11 cellular contexts compared by ENCODE assay signal in the genomic region with DNA sequence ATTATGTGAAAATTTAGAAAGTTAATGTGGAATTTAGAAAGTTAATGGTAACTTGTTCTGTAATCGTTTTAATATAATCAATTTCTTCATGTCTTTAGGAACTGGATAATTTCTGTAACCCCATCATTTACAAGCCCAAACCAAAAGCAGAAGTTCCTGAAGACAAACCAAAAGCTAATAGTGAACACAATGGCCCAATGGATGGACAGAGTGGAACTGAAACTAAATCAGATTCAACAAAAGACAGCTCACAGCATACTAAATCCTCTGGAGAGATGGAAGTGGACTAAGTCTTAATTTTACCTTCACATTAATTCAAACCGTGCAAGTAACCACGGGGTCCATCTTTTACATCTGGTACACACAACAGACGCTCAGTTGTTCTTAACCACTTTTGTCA. TPM values are rescaled to one million over a fixed set of nuclear protein-coding genes. Genes with fewer than 3 reads are reported as not detected.
DNase-seq lines count a peak whose midpoint lies in the region; ATAC-seq, FAIRE-seq and TF ChIP-seq lines count a peak whose summit lies in the region.
"Had no signal": no experiment of that assay in that cellular context is flagged by ENCODE, and none has a peak within 500 bp of the region (broad histone marks: within the 10 kb centered on the region; RNA-seq: fewer than 3 reads in every experiment).

No MANE protein-coding gene starts in this region.

- H3K79me2 ChIP-seq in HepG2 (ENCODE audit: insufficient read depth, low read length), result no peaks in the 10 kb centered on the region

- no peak for TF ChIP-seq RAD21 in HepG2 (CRISPR knock-in tag; IDR thresholded peaks at IDR 0.05)

- intact Hi-C loops in CD8-positive, alpha-beta T cell (cut with DNase I, micrococcal nuclease), result no loop called here
- intact Hi-C loops in HepG2 (cut with micrococcal nuclease; ENCODE audit: unreplicated experiment), result no loop called here

- no peak overlapping the region for H3K9ac ChIP-seq in HepG2 (ENCODE audit: insufficient read depth, low read depth, low read length)

- no peak for FAIRE-seq in HepG2 (lab: Jason Lieb, UNC)

- no peaks in the 10 kb centered on the region for H3K27me3 ChIP-seq in CD8-positive, alpha-beta T cell (ENCODE audit: insufficient read depth, low read length)
- no peaks in the 10 kb centered on the region for H3K27me3 ChIP-seq in HepG2 (ENCODE audit: control insufficient read depth in 1 of 2, insufficient read depth in 2 of 2, low read length in 2 of 2)
- H3K27me3 ChIP-seq: ascending aorta had no signal

- no peak overlapping the region for H3K4me3 ChIP-seq in CD8-positive, alpha-beta T cell (ENCODE audit: low read depth, low read length)
- no peak overlapping the region for H3K4me3 ChIP-seq in HepG2 (replicated peaks in 1 of 3; ENCODE audit: insufficient read depth in 1 of 3, low read depth in 2 of 3, low read length in 3 of 3)
- H3K4me3 ChIP-seq: ascending aorta had no signal

- TF ChIP-seq EP300 in HepG2 (IDR thresholded peaks at IDR 0.05; ENCODE audit: low read depth in 2 of 2, low read length in 2 of 2) (no peak), HepG2 (CRISPR knock-in tag; IDR thresholded peaks at IDR 0.05; ENCODE audit: borderline replicate concordance) (no peak)

- TF ChIP-seq POLR2A in HepG2 (IDR thresholded peaks at IDR 0.05; ENCODE audit: insufficient read depth in 1 of 2, low read depth in 2 of 2, low read length in 2 of 2), result no peak

- DNase-seq in SIG-M5 treated with dmso at 0.1 percent for 504 hours (lab: John Stamatoyannopoulos, UW; ENCODE audit: unreplicated experiment) (peak; percentile 64), NCI-H69 (lab: John Stamatoyannopoulos, UW) (no peak), HepG2 (ENCODE audit: low spot score) (no peak)
- DNase-seq in CD8-positive, alpha-beta T cell, result no peak
- DNase-seq in activated CD4-positive, CD25-positive, alpha-beta regulatory T cell treated with anti-CD3 and anti-CD28 coated beads, Interleukin-2, amount 50 U/mL, for 72 hours, result no peak
- DNase-seq: activated CD4-positive, alpha-beta memory T cell treated with anti-CD3 and anti-CD28 coated beads, Interleukin-2, amount 10 ng/mL, durations not matched to agents 7 days and 5 days; C1 segment of cervical spinal cord had no signal

- no peaks in the 10 kb centered on the region for H3K36me3 Mint-ChIP-seq in CD8-positive, alpha-beta T cell

- no peak overlapping the region for H3K27ac Mint-ChIP-seq in CD8-positive, alpha-beta T cell
- H3K27ac Mint-ChIP-seq: activated CD4-positive, alpha-beta memory T cell treated with anti-CD3 and anti-CD28 coated beads, Interleukin-2, amount 10 ng/mL, durations not matched to agents 7 days and 5 days had no signal

- H3K4me1 ChIP-seq in CD8-positive, alpha-beta T cell (ENCODE audit: insufficient read depth, low read length), result no peaks in the 10 kb centered on the region
- H3K4me1 ChIP-seq in HepG2 (ENCODE audit: insufficient read depth, low read length), result no peaks in the 10 kb centered on the region
- H3K4me1 ChIP-seq: ascending aorta had no signal

- CTCF ChIA-PET in CD8-positive, alpha-beta T cell (lab: Charles Lee), result no interaction called here
- CTCF ChIA-PET in HepG2 (lab: Yijun Ruan, JAX; ENCODE audit: low intra/inter-chr PET ratio, low total read pairs), result no interaction called here

- no peaks in the 10 kb centered on the region for H3K27me3 Mint-ChIP-seq in CD8-positive, alpha-beta T cell (ENCODE audit: low read depth)

- H3K36me3 ChIP-seq in CD8-positive, alpha-beta T cell (ENCODE audit: insufficient read depth, low read length), result no peaks in the 10 kb centered on the region
- peaks cover 0 to 18% of the 10 kb centered on the region in 2 experiments; a peak in 2 of 5 replicates for H3K36me3 ChIP-seq in HepG2 (replicated peaks in 1 of 2; ENCODE audit: control insufficient read depth in 1 of 2, insufficient read depth in 2 of 2, low read length in 2 of 2)

- no peak overlapping the region for H3K4me2 ChIP-seq in HepG2 (ENCODE audit: low read depth, low read length)

- in situ Hi-C loops in HepG2 (cut with HindIII; ENCODE audit: extremely low pct_ligation_motif_present, low pct_unique_long_range_greater_than_20kb), result no loop called here

- no peaks in the 10 kb centered on the region for H3K9me3 ChIP-seq in CD8-positive, alpha-beta T cell (ENCODE audit: low read length)
- H3K9me3 ChIP-seq in HepG2 (ENCODE audit: low read length), result no peaks in the 10 kb centered on the region
- H3K9me3 ChIP-seq: ascending aorta had no signal

- H3K9me3 Mint-ChIP-seq in CD8-positive, alpha-beta T cell, result no peaks in the 10 kb centered on the region
- H3K9me3 Mint-ChIP-seq: activated CD4-positive, alpha-beta memory T cell treated with anti-CD3 and anti-CD28 coated beads, Interleukin-2, amount 10 ng/mL, durations not matched to agents 7 days and 5 days had no signal

- peak; percentile 65 for ATAC-seq in GM18508 (IDR thresholded peaks at IDR 0.05; ENCODE audit: insufficient read depth, unreplicated experiment)
- peak; percentile 66 for ATAC-seq in GM21576 (IDR thresholded peaks at IDR 0.05; ENCODE audit: unreplicated experiment)
- peak; percentile 85 for ATAC-seq in HG03175 (IDR thresholded peaks at IDR 0.05; ENCODE audit: unreplicated experiment)
- ATAC-seq in CD8-positive, alpha-beta T cell, result no peak
- no peak for ATAC-seq in HepG2

- BruUV-seq in HepG2 (replicated peaks; lab: Mats Ljungman, UMichigan), result no TSS peak

- H3K27ac ChIP-seq in CD8-positive, alpha-beta T cell (ENCODE audit: low read depth, low read length), result no peak overlapping the region
- H3K27ac ChIP-seq in HepG2 (ENCODE audit: extremely low read length, insufficient read depth, low read length), result no peak overlapping the region
- H3K27ac ChIP-seq: ascending aorta had no signal

- no peak for TF ChIP-seq CTCF in CD8-positive, alpha-beta T cell (IDR thresholded peaks at IDR 0.05)
- no peak for TF ChIP-seq CTCF in HepG2 (CRISPR knock-in tag; IDR thresholded peaks at IDR 0.05)

- no peak overlapping the region for H2AFZ ChIP-seq in HepG2 (ENCODE audit: low read length)

- POLR2A ChIA-PET in CD8-positive, alpha-beta T cell (lab: Charles Lee), result no interaction called here
- POLR2A ChIA-PET in HepG2 (lab: Yijun Ruan, JAX), result no interaction called here

- H3K4me1 Mint-ChIP-seq in CD8-positive, alpha-beta T cell (ENCODE audit: low read depth), result no peaks in the 10 kb centered on the region
- H3K4me1 Mint-ChIP-seq: activated CD4-positive, alpha-beta memory T cell treated with anti-CD3 and anti-CD28 coated beads, Interleukin-2, amount 10 ng/mL, durations not matched to agents 7 days and 5 days had no signal

- H3K4me3 Mint-ChIP-seq in CD8-positive, alpha-beta T cell, result no peak overlapping the region
- H3K4me3 Mint-ChIP-seq: activated CD4-positive, alpha-beta memory T cell treated with anti-CD3 and anti-CD28 coated beads, Interleukin-2, amount 10 ng/mL, durations not matched to agents 7 days and 5 days had no signal

- H4K20me1 ChIP-seq in HepG2 (ENCODE audit: insufficient read depth, low read length), result no peaks in the 10 kb centered on the region

- 91% methylated on average over 4 of the region's 4 CpGs for WGBS in HepG2 (ENCODE audit: low lambda C conversion rate)

RNA-seq across cellular contexts. Expression of gene PLK4, which starts 48.1 kb away (rescaled TPM):
- 1 to 10 TPM; 4.5 to 5.9 TPM for total RNA-seq in CD8-positive, alpha-beta T cell
- 46.1 and 52.4 TPM in 2 replicates for total RNA-seq in HepG2 (2016; rRNA removed; fragmentation: Illumina TruSeq; extraction: Trizol)
- 4.0 and 4.8 TPM in 2 replicates for total RNA-seq in HepG2 (2016; cell fraction: cytosol; rRNA removed; fragmentation: Illumina TruSeq; extraction: Trizol; ENCODE audit: low read depth)
- 37.2 and 43.6 TPM in 2 replicates for total RNA-seq in HepG2 (2016; cell fraction: insoluble cytoplasmic fraction; rRNA removed; fragmentation: Illumina TruSeq; extraction: Trizol)
- total RNA-seq in HepG2 (2016; cell fraction: membrane; rRNA removed; fragmentation: Illumina TruSeq; extraction: Trizol), result 22.0 and 25.6 TPM in 2 replicates
- 58.1 and 65.6 TPM in 2 replicates for total RNA-seq in HepG2 (2016; cell fraction: nucleus; rRNA removed; fragmentation: Illumina TruSeq; extraction: Trizol)
- polyA plus RNA-seq in HepG2 (2011; rRNA removed), result 11.1 and 22.4 TPM in 2 replicates
- 4.5 and 5.7 TPM in 2 replicates for polyA plus RNA-seq in HepG2 (2011; cell fraction: cytosol; rRNA removed)
- 23.7 and 34.7 TPM in 2 replicates for polyA plus RNA-seq in HepG2 (2011; cell fraction: nucleus; rRNA removed)
- polyA plus RNA-seq in HepG2 (2012), result 6.6 and 14.8 TPM in 2 replicates
- 2.2 and 2.5 TPM in 2 replicates for polyA plus RNA-seq in HepG2 (2016; cell fraction: cytosol; fragmentation: Illumina TruSeq; extraction: Trizol; ENCODE audit: low read depth)
- 37.8 and 41.1 TPM in 2 replicates for polyA plus RNA-seq in HepG2 (2016; cell fraction: insoluble cytoplasmic fraction; fragmentation: Illumina TruSeq; extraction: Trizol; ENCODE audit: low read depth)
- 11.1 and 12.0 TPM in 2 replicates for polyA plus RNA-seq in HepG2 (2016; cell fraction: membrane; fragmentation: Illumina TruSeq; extraction: Trizol; ENCODE audit: low read depth)
- 85.5 and 93.8 TPM in 2 replicates for polyA plus RNA-seq in HepG2 (2016; cell fraction: nucleus; fragmentation: Illumina TruSeq; extraction: Trizol; ENCODE audit: insufficient read depth, low read depth)
- polyA minus RNA-seq in HepG2 (2011; rRNA and poly(A)+ RNA removed; ENCODE audit: low replicate concordance), result 10.6 and 11.4 TPM in 2 replicates
- 5.3 and 6.0 TPM in 2 replicates for polyA minus RNA-seq in HepG2 (2011; cell fraction: cytosol; rRNA and poly(A)+ RNA removed)
- 35.3 and 46.9 TPM in 2 replicates for polyA minus RNA-seq in HepG2 (2011; cell fraction: nucleus; rRNA and poly(A)+ RNA removed)
- total RNA-seq: ascending aorta had no signal

RNA-seq across cellular contexts. Expression of gene HSPA4L, which starts 50.5 kb away (rescaled TPM):
- total RNA-seq in CD8-positive, alpha-beta T cell, result not detected
- 31.5 and 61.8 TPM in 2 replicates for total RNA-seq in HepG2 (2016; rRNA removed; fragmentation: Illumina TruSeq; extraction: Trizol)
- 3.1 and 3.3 TPM in 2 replicates for total RNA-seq in HepG2 (2016; cell fraction: cytosol; rRNA removed; fragmentation: Illumina TruSeq; extraction: Trizol; ENCODE audit: low read depth)
- 32.3 and 61.1 TPM in 2 replicates for total RNA-seq in HepG2 (2016; cell fraction: insoluble cytoplasmic fraction; rRNA removed; fragmentation: Illumina TruSeq; extraction: Trizol)
- total RNA-seq in HepG2 (2016; cell fraction: membrane; rRNA removed; fragmentation: Illumina TruSeq; extraction: Trizol), result 4.9 and 5.9 TPM in 2 replicates
- total RNA-seq in HepG2 (2016; cell fraction: nucleus; rRNA removed; fragmentation: Illumina TruSeq; extraction: Trizol), result 22.8 and 25.9 TPM in 2 replicates
- polyA plus RNA-seq in HepG2 (2011; rRNA removed), result 2.7 and 3.7 TPM in 2 replicates
- 1.6 and 1.7 TPM in 2 replicates for polyA plus RNA-seq in HepG2 (2011; cell fraction: cytosol; rRNA removed)
- polyA plus RNA-seq in HepG2 (2011; cell fraction: nucleus; rRNA removed), result 2.0 TPM in 2 replicates
- 6.5 and 7.1 TPM in 2 replicates for polyA plus RNA-seq in HepG2 (2012)
- polyA plus RNA-seq in HepG2 (2016; cell fraction: cytosol; fragmentation: Illumina TruSeq; extraction: Trizol; ENCODE audit: low read depth), result 0.41 and 0.43 TPM in 2 replicates
- 28.3 TPM in 2 replicates for polyA plus RNA-seq in HepG2 (2016; cell fraction: insoluble cytoplasmic fraction; fragmentation: Illumina TruSeq; extraction: Trizol; ENCODE audit: low read depth)
- polyA plus RNA-seq in HepG2 (2016; cell fraction: membrane; fragmentation: Illumina TruSeq; extraction: Trizol; ENCODE audit: low read depth), result 1.1 and 1.3 TPM in 2 replicates
- polyA plus RNA-seq in HepG2 (2016; cell fraction: nucleus; fragmentation: Illumina TruSeq; extraction: Trizol; ENCODE audit: insufficient read depth, low read depth), result 14.1 and 14.9 TPM in 2 replicates
- 14.3 and 32.5 TPM in 2 replicates for polyA minus RNA-seq in HepG2 (2011; rRNA and poly(A)+ RNA removed; ENCODE audit: low replicate concordance)
- polyA minus RNA-seq in HepG2 (2011; cell fraction: cytosol; rRNA and poly(A)+ RNA removed), result 5.0 and 8.7 TPM in 2 replicates
- polyA minus RNA-seq in HepG2 (2011; cell fraction: nucleus; rRNA and poly(A)+ RNA removed), result 12.1 and 12.4 TPM in 2 replicates

Comparison
In these comparisons a context has a peak if more than half of its experiments do, and no peak if none do; other contexts are left out.
1. ATAC-seq: peak in GM18508 (single experiment), GM21576 (single experiment) and HG03175 (single experiment); none in CD8-positive, alpha-beta T cell (single experiment) and HepG2 (single experiment).
2. RNA of gene HSPA4L, which starts 50.5 kb away (total RNA-seq): 3.1 to 61.8 TPM in HepG2; not detected in CD8-positive, alpha-beta T cell; every median in the first group is over 4 times any median in the second.